22 cellular contexts compared by ENCODE assay signal in genomic region chr11:74671520-74672196, GRCh38. TPM values are rescaled to one million over a fixed set of nuclear protein-coding genes. Genes with fewer than 3 reads are reported as not detected.
A peak's percentile ranks its signal among the peaks of the same experiment; 100 is the strongest.
DNase-seq lines count a peak whose midpoint lies in the region; ATAC-seq, FAIRE-seq and TF ChIP-seq lines count a peak whose summit lies in the region.
"Had no signal": no experiment of that assay in that cellular context is flagged by ENCODE, and none has a peak within 500 bp of the region (broad histone marks: within the 10 kb centered on the region; RNA-seq: fewer than 3 reads in every experiment).

No MANE protein-coding gene starts in this region.

- peak overlapping the region; percentile 78 for H3K9ac ChIP-seq in astrocyte (ENCODE audit: low read length)

- H3K27me3 ChIP-seq in astrocyte (ENCODE audit: insufficient read depth, low read length) (no peaks in the 10 kb centered on the region), vagina (no peaks in the 10 kb centered on the region)
- no peaks in the 10 kb centered on the region for H3K27me3 ChIP-seq in CD4-positive, alpha-beta T cell (ENCODE audit: control insufficient read depth, insufficient read depth, low read length)
- H3K27me3 ChIP-seq: gastroesophageal sphincter, thyroid gland had no signal

- H3K9me3 ChIP-seq in astrocyte (ENCODE audit: insufficient read depth, low read depth, low read length) (no peaks in the 10 kb centered on the region), vagina (no peaks in the 10 kb centered on the region)
- H3K9me3 ChIP-seq in CD4-positive, alpha-beta T cell (ENCODE audit: control insufficient read depth, low read length), result no peaks in the 10 kb centered on the region
- H3K9me3 ChIP-seq: gastroesophageal sphincter, thyroid gland had no signal

- POLR2A ChIA-PET in CD4-positive, alpha-beta T cell (lab: Charles Lee), result no interaction called here

- TF ChIP-seq CTCF in astrocyte (IDR thresholded peaks at IDR 0.05; ENCODE audit: insufficient read depth, low read depth, low read length) (no peak), vagina (IDR thresholded peaks at IDR 0.05) (no peak)
- no peak for TF ChIP-seq CTCF in CD4-positive, alpha-beta T cell (IDR thresholded peaks at IDR 0.05)

- H3K4me1 Mint-ChIP-seq in activated CD8-positive, alpha-beta memory T cell treated with anti-CD3 and anti-CD28 coated beads, Interleukin-2, amount 10 ng/mL, durations not matched to agents 7 days and 5 days, result no peaks in the 10 kb centered on the region
- H3K4me1 Mint-ChIP-seq in astrocyte (ENCODE audit: low read depth, unreplicated experiment), result peaks cover 16% of the 10 kb centered on the region
- H3K4me1 Mint-ChIP-seq in CD4-positive, alpha-beta T cell (ENCODE audit: low read depth), result no peaks in the 10 kb centered on the region

- no peaks in the 10 kb centered on the region for H3K27me3 Mint-ChIP-seq in activated CD8-positive, alpha-beta memory T cell treated with anti-CD3 and anti-CD28 coated beads, Interleukin-2, amount 10 ng/mL, durations not matched to agents 7 days and 5 days
- H3K27me3 Mint-ChIP-seq in astrocyte (ENCODE audit: low read depth, unreplicated experiment), result peaks cover 4% of the 10 kb centered on the region
- no peaks in the 10 kb centered on the region for H3K27me3 Mint-ChIP-seq in CD4-positive, alpha-beta T cell
- H3K27me3 Mint-ChIP-seq: naive B cell had no signal

- no peaks in the 10 kb centered on the region for H3K79me2 ChIP-seq in astrocyte (ENCODE audit: insufficient read depth, low read length)

- H3K4me3 Mint-ChIP-seq in activated CD8-positive, alpha-beta memory T cell treated with anti-CD3 and anti-CD28 coated beads, Interleukin-2, amount 10 ng/mL, durations not matched to agents 7 days and 5 days, result no peak overlapping the region
- H3K4me3 Mint-ChIP-seq in astrocyte (ENCODE audit: unreplicated experiment), result peak overlapping the region; percentile 16
- H3K4me3 Mint-ChIP-seq in CD4-positive, alpha-beta T cell, result no peak overlapping the region
- H3K4me3 Mint-ChIP-seq: naive B cell had no signal

- H3K27ac ChIP-seq in astrocyte (ENCODE audit: low read depth, low read length) (peak overlapping the region; percentile 97), vagina (peak overlapping the region; percentile 82)
- H3K27ac ChIP-seq in CD4-positive, alpha-beta T cell (ENCODE audit: low read depth, low read length), result no peak overlapping the region
- H3K27ac ChIP-seq: thyroid gland had no signal

- H3K4me3 ChIP-seq in astrocyte (ENCODE audit: insufficient read depth, low read depth, low read length), result no peak overlapping the region
- H3K4me3 ChIP-seq in vagina, result no peak overlapping the region
- H3K4me3 ChIP-seq: gastroesophageal sphincter, GM12878, thyroid gland had no signal

- H3K9me3 Mint-ChIP-seq in activated CD8-positive, alpha-beta memory T cell treated with anti-CD3 and anti-CD28 coated beads, Interleukin-2, amount 10 ng/mL, durations not matched to agents 7 days and 5 days (ENCODE audit: low read depth), result no peaks in the 10 kb centered on the region
- H3K9me3 Mint-ChIP-seq in astrocyte (ENCODE audit: unreplicated experiment), result peaks cover 6% of the 10 kb centered on the region
- H3K9me3 Mint-ChIP-seq in CD4-positive, alpha-beta T cell, result no peaks in the 10 kb centered on the region

- no peaks in the 10 kb centered on the region for H3K36me3 ChIP-seq in astrocyte (ENCODE audit: insufficient read depth, low read length)
- no peaks in the 10 kb centered on the region for H3K36me3 ChIP-seq in vagina
- H3K36me3 ChIP-seq: gastroesophageal sphincter, thyroid gland had no signal

- H4K20me1 ChIP-seq in astrocyte (ENCODE audit: insufficient read depth, low read length), result no peaks in the 10 kb centered on the region

- no peaks in the 10 kb centered on the region for H3K36me3 Mint-ChIP-seq in activated CD8-positive, alpha-beta memory T cell treated with anti-CD3 and anti-CD28 coated beads, Interleukin-2, amount 10 ng/mL, durations not matched to agents 7 days and 5 days
- H3K36me3 Mint-ChIP-seq in astrocyte (ENCODE audit: low read depth, unreplicated experiment), result peaks cover 8% of the 10 kb centered on the region
- H3K36me3 Mint-ChIP-seq in CD4-positive, alpha-beta T cell (ENCODE audit: low read depth), result no peaks in the 10 kb centered on the region

- CTCF ChIA-PET in activated CD8-positive, alpha-beta memory T cell treated with anti-CD3 and anti-CD28 coated beads, Interleukin-2, amount 10 ng/mL, durations not matched to agents 7 days and 5 days (lab: Charles Lee), result no interaction called here
- CTCF ChIA-PET in CD4-positive, alpha-beta T cell (lab: Charles Lee), result interaction anchor here (1.0 kb wide), 1 partner anchor 16 kb away, joined by 4 read pairs; no protein-coding TSS in a partner anchor

- FAIRE-seq in astrocyte (lab: Jason Lieb, UNC), result no peak
- FAIRE-seq: A204.1, colon, GM12878, H1, kidney had no signal

- H2AFZ ChIP-seq in astrocyte (ENCODE audit: low read depth, low read length), result no peak overlapping the region

- peak overlapping the region; percentile 65 for H3K4me2 ChIP-seq in astrocyte (ENCODE audit: low read length)

- no peak for ATAC-seq in activated CD8-positive, alpha-beta memory T cell treated with anti-CD3 and anti-CD28 coated beads, Interleukin-2, amount 10 ng/mL, durations not matched to agents 7 days and 5 days
- ATAC-seq in CD4-positive, alpha-beta T cell (ENCODE audit: poor library complexity), result no peak
- ATAC-seq: GM12878 had no signal

- H3K27ac Mint-ChIP-seq in activated CD8-positive, alpha-beta memory T cell treated with anti-CD3 and anti-CD28 coated beads, Interleukin-2, amount 10 ng/mL, durations not matched to agents 7 days and 5 days, result no peak overlapping the region
- H3K27ac Mint-ChIP-seq in astrocyte (ENCODE audit: unreplicated experiment), result no peak overlapping the region
- no peak overlapping the region for H3K27ac Mint-ChIP-seq in CD4-positive, alpha-beta T cell
- H3K27ac Mint-ChIP-seq: naive B cell had no signal

- H3K4me1 ChIP-seq in astrocyte (ENCODE audit: insufficient read depth, low read length) (peaks cover 28% of the 10 kb centered on the region), vagina (peaks cover 18% of the 10 kb centered on the region)
- H3K4me1 ChIP-seq: thyroid gland had no signal

- DNase-seq in activated CD8-positive, alpha-beta memory T cell treated with anti-CD3 and anti-CD28 coated beads, Interleukin-2, amount 10 ng/mL, durations not matched to agents 7 days and 5 days, result peak; percentile 25
- no peak for DNase-seq in activated CD8-positive, alpha-beta memory T cell treated with anti-CD3 and anti-CD28 coated beads for 24 hours
- DNase-seq in astrocyte (ENCODE audit: low read depth) (peak; percentile 50), iris pigment epithelial cell (ENCODE audit: low read depth) (peak; percentile 56), vagina (ENCODE audit: extremely low spot score in 2 of 2) (no peak), MV-4-11 (lab: John Stamatoyannopoulos, UW) (no peak), cerebellar nuclear complex (lab: John Stamatoyannopoulos, UW) (no peak)
- DNase-seq in CD4-positive, alpha-beta T cell, result no peak
- DNase-seq: activated naive CD4-positive, alpha-beta T cell treated with anti-CD3 and anti-CD28 coated beads, Interleukin-2, amount 50 U/mL, for 16 hours; kidney; naive B cell; NCI-H1092 treated with DMSO at 0.1 percent for 48 hours; NCI-H510A treated with DMSO at 0.1 percent for 48 hours; SHP77; thyroid gland had no signal

- no peak for TF ChIP-seq POLR2A in vagina (IDR thresholded peaks at IDR 0.05)

- intact Hi-C loops in vagina (cut with DNase I), result no loop called here
- intact Hi-C loops in CD4-positive, alpha-beta T cell (cut with DNase I, micrococcal nuclease), result no loop called here

RNA-seq across cellular contexts. Expression of gene CHRDL2, which starts 59.6 kb away (rescaled TPM):
- not detected for total RNA-seq in activated CD8-positive, alpha-beta memory T cell treated with anti-CD3 and anti-CD28 coated beads, Interleukin-2, amount 10 ng/mL, durations not matched to agents 7 days and 5 days
- total RNA-seq in astrocyte, result not detected in 2 replicates
- 3.7 TPM for total RNA-seq in vagina
- total RNA-seq in CD4-positive, alpha-beta T cell, result not detected
- total RNA-seq: activated CD8-positive, alpha-beta memory T cell treated with anti-CD3 and anti-CD28 coated beads for 36 hours; GM12878; HT-29; thyroid gland had no signal

Comparison
In these comparisons a context has a peak if more than half of its experiments do, and no peak if none do; other contexts are left out.
1. DNase-seq: peak in activated CD8-positive, alpha-beta memory T cell treated with anti-CD3 and anti-CD28 coated beads, Interleukin-2, amount 10 ng/mL, durations not matched to agents 7 days and 5 days (single experiment), astrocyte (single experiment) and iris pigment epithelial cell (single experiment); none in activated CD8-positive, alpha-beta memory T cell treated with anti-CD3 and anti-CD28 coated beads for 24 hours (single experiment), vagina (0 of 2), CD4-positive, alpha-beta T cell (0 of 10), MV-4-11 (single experiment) and cerebellar nuclear complex (0 of 2).